ENCODE assay signal across 6 cellular contexts in the genomic region with DNA sequence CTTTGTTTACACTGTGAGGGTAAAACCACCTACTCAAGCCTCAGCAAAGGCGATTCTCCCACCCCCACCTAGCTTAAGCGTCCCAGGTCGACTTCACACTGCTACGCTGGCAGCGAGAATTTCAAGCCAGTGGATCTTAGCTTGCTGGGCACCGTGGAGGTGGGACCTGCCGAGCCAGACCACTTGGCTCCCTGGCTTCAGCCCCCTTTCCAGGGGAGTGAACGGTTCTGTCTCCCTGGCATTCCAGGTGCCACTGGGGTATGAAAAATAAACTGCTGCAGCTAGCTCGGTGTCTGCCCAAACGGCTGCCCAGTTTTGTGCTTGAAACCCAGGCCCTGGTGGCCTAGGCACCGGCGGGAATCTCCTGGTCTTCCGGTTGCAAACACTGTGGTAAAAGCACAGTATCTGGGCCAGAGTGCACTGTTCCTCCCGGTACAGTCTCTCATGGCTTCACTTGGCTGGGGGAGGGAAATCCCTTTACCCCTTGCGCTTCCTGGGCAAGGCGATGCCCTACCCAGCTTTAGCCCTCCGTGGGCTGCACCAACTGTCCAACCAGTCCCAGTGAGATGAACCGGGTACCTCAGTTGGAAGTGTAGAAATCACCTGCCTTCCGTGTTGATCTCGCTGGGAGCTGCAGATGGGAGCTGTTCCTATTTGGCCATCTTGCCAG.
A peak's percentile ranks its signal among the peaks of the same experiment; 100 is the strongest.
DNase-seq lines count a peak whose midpoint lies in the region; ATAC-seq, FAIRE-seq and TF ChIP-seq lines count a peak whose summit lies in the region.
"Not testable (repeated sequence)": the region's sequence is repeated elsewhere in the genome, so short reads cannot be mapped to it uniquely, and the experiment has no call there.

No MANE protein-coding gene starts in this region.

- H3K27ac Mint-ChIP-seq in activated B cell treated with CpG ODN at 0.5 μM for 24 hours: peak overlapping the region; percentile 50

- not testable (repeated sequence) for H3K4me3 Mint-ChIP-seq in activated B cell treated with CpG ODN at 0.5 μM for 24 hours

- not testable (repeated sequence) for H2AFZ ChIP-seq in MM.1S (ENCODE audit: low read length)

- TF ChIP-seq CTCF in MM.1S (IDR thresholded peaks at IDR 0.05; ENCODE audit: low read length); activated B cell treated with CpG ODN at 0.5 μM for 24 hours (IDR thresholded peaks at IDR 0.05); kidney (IDR thresholded peaks at IDR 0.05; ENCODE audit: borderline replicate concordance, extremely low read depth, insufficient read depth); spleen (IDR thresholded peaks at IDR 0.05 in 8 of 11, conservative IDR thresholded peaks at IDR 0.05 in 3 of 11): not testable (repeated sequence)

- H3K4me1 Mint-ChIP-seq in activated B cell treated with CpG ODN at 0.5 μM for 24 hours: peaks cover 93% of the 10 kb centered on the region

- peak; percentile 81 for DNase-seq in G401 (ENCODE audit: low spot score)
- not testable (repeated sequence) for DNase-seq in MM.1S, activated B cell treated with CpG ODN at 0.5 μM for 24 hours
- peak; percentile 47 for DNase-seq in kidney
- peak; percentile 56 for DNase-seq in spleen

- peaks cover 27% of the 10 kb centered on the region for H3K9me3 Mint-ChIP-seq in activated B cell treated with CpG ODN at 0.5 μM for 24 hours

- H3K79me2 ChIP-seq in MM.1S (ENCODE audit: low read length): peaks cover 100% of the 10 kb centered on the region

- not testable (repeated sequence) for FAIRE-seq in kidney (lab: Jason Lieb, UNC)

- H3K4me1 ChIP-seq in BLaER1 (peaks cover 45% of the 10 kb centered on the region), MM.1S (ENCODE audit: low read length) (peaks cover 36% of the 10 kb centered on the region), spleen (peaks cover 0 to 45% (median 18%) of the 10 kb centered on the region in 6 donors)
- H3K4me1 ChIP-seq in kidney (ENCODE audit: control insufficient read depth in 1 of 2, insufficient read depth in 1 of 2, low read depth in 1 of 2, low read length in 2 of 2): not testable (repeated sequence)

- H3K9me2 ChIP-seq in MM.1S (replicated peaks; ENCODE audit: insufficient read depth, low read length): not testable (repeated sequence)

- not testable (repeated sequence) for H4K20me1 ChIP-seq in BLaER1; MM.1S (ENCODE audit: insufficient read depth, low read length)

- TF ChIP-seq POLR2A in spleen (IDR thresholded peaks at IDR 0.05): not testable (repeated sequence)

- not testable (repeated sequence) for ATAC-seq in activated B cell treated with CpG ODN at 0.5 μM for 24 hours (ENCODE audit: low read depth)

- not testable (repeated sequence) for H3K27me3 Mint-ChIP-seq in activated B cell treated with CpG ODN at 0.5 μM for 24 hours

- H3K27me3 ChIP-seq in BLaER1; MM.1S (replicated peaks; ENCODE audit: insufficient read depth, low read length); spleen (replicated peaks in 1 of 7): not testable (repeated sequence)

- peaks cover 72% of the 10 kb centered on the region for H3K36me3 Mint-ChIP-seq in activated B cell treated with CpG ODN at 0.5 μM for 24 hours (ENCODE audit: low read depth)

- 91 to 96% (median 92%) methylated on average over 16 to 20 of the region's 20 CpGs for WGBS in spleen, 5 donors

- H3K36me3 ChIP-seq in BLaER1 (peaks cover 50% of the 10 kb centered on the region), MM.1S (replicated peaks; ENCODE audit: insufficient read depth, low read length) (peaks cover 27% of the 10 kb centered on the region), spleen (peaks cover 0 to 25% (median 0%) of the 10 kb centered on the region in 6 donors)
- not testable (repeated sequence) for H3K36me3 ChIP-seq in kidney (ENCODE audit: control insufficient read depth in 1 of 2, insufficient read depth in 2 of 2, low read length in 2 of 2)

- intact Hi-C loops in activated B cell treated with CpG ODN at 0.5 μM for 24 hours (cut with micrococcal nuclease): loop anchor here (2.0 to 5.0 kb wide), 2 partner anchors 13 to 138 kb away; partner anchors contain the start of gene CDK14
- intact Hi-C loops in kidney (cut with DNase I); spleen (cut with DNase I; ENCODE audit: low total_unique reads): not testable (repeated sequence)

- peaks cover 11% of the 10 kb centered on the region; the same call in 1 of the 2 replicates for H3F3A ChIP-seq in MM.1S (ENCODE audit: insufficient read depth, low read length)

- POLR2A ChIA-PET in activated B cell treated with CpG ODN at 0.5 μM for 24 hours (lab: Charles Lee): interaction anchor here (0.9 to 1.3 kb wide), 5 partner anchors 14 to 34 kb away, joined by 3 to 9 read pairs (median 4); no protein-coding TSS in a partner anchor

- H3K27ac ChIP-seq in BLaER1 (peak overlapping the region; percentile 80), MM.1S (ENCODE audit: low read length) (peak overlapping the region; percentile 84; the same call in 1 of the 2 replicates), spleen (peak overlapping the region in 2 of 8 donors; percentile 2 to 11)
- H3K27ac ChIP-seq in kidney (ENCODE audit: low read depth in 2 of 2, low read length in 2 of 2): not testable (repeated sequence)

- CTCF ChIA-PET in activated B cell treated with CpG ODN at 0.5 μM for 24 hours (lab: Charles Lee): interaction anchor here (1.1 kb wide), 1 partner anchor 10 kb away, joined by 3 read pairs; no protein-coding TSS in a partner anchor

- H3K9me3 ChIP-seq in BLaER1 (peaks cover 48% of the 10 kb centered on the region), spleen (peaks cover 0 to 45% (median 32%) of the 10 kb centered on the region in 8 donors)
- H3K9me3 ChIP-seq in MM.1S (replicated peaks; ENCODE audit: insufficient read depth, low read length); kidney (ENCODE audit: control insufficient read depth in 1 of 2, low read length in 2 of 2): not testable (repeated sequence)

- peak overlapping the region; percentile 55; the same call in 1 of the 2 replicates for H3K9ac ChIP-seq in BLaER1
- H3K9ac ChIP-seq in MM.1S (ENCODE audit: low read length); kidney (ENCODE audit: low read length in 2 of 2): not testable (repeated sequence)

- H3K4me3 ChIP-seq in BLaER1; MM.1S (ENCODE audit: low read length); kidney (ENCODE audit: low read length in 2 of 2); spleen: not testable (repeated sequence)

- H3K4me2 ChIP-seq in BLaER1: peak overlapping the region; percentile 68
- peak overlapping the region; percentile 76; the same call in 1 of the 2 replicates for H3K4me2 ChIP-seq in MM.1S (ENCODE audit: low read depth, low read length)

- in situ Hi-C loops in G401 (cut with HindIII; ENCODE audit: low sequenced_read_pairs): not testable (repeated sequence)
